21 cellular contexts compared by ENCODE assay signal in genomic region chr19:31515931-31516330, GRCh38.
DNase-seq lines count a peak whose midpoint lies in the region; ATAC-seq, FAIRE-seq and TF ChIP-seq lines count a peak whose summit lies in the region.
"Had no signal": no experiment of that assay in that cellular context is flagged by ENCODE, and none has a peak within 500 bp of the region (broad histone marks: within the 10 kb centered on the region; RNA-seq: fewer than 3 reads in every experiment).

No MANE protein-coding gene starts in this region.

- peaks cover 55% of the 10 kb centered on the region for H3K9me3 ChIP-seq in HepG2 (ENCODE audit: low read length)
- no peaks in the 10 kb centered on the region for H3K9me3 ChIP-seq in right lobe of liver
- H3K9me3 ChIP-seq in H1 (ENCODE audit: insufficient read depth in 2 of 2, low read depth in 1 of 2, low read length in 1 of 2) = no peaks in the 10 kb centered on the region

- no peak overlapping the region for H3K4ac ChIP-seq in H1 (replicated peaks; ENCODE audit: insufficient read length, low read depth, low read length)

- H3K14ac ChIP-seq in H1 (ENCODE audit: insufficient read length) = no peak overlapping the region

- H4K5ac ChIP-seq in H1 (ENCODE audit: insufficient read length, low read depth, low read length) = no peak overlapping the region

- no peak overlapping the region for H3K56ac ChIP-seq in H1 (replicated peaks; ENCODE audit: insufficient read length, low read depth, low read length)

- BruUV-seq in HepG2 (replicated peaks; lab: Mats Ljungman, UMichigan) = no TSS peak

- DNase-seq in HepG2 (ENCODE audit: low spot score) (no peak), right lobe of liver (no peak), H1 (ENCODE audit: low read depth in 1 of 2, low spot score in 2 of 2) (peak in 1 of 2 experiments; percentile 39), lower leg skin (ENCODE audit: low spot score in 2 of 2) (peak; percentile 30 to 82), activated T-cell treated with anti-CD3 and anti-CD28 coated beads for 4 hours (no peak), GM10266 (ENCODE audit: extremely low spot score) (no peak), NCI-H524 (lab: John Stamatoyannopoulos, UW) (no peak)
- DNase-seq: Calu3; CD4-positive, alpha-beta T cell; DMS79 treated with DMSO at 0.1 percent for 48 hours; HFFc6; NCI-H1105 treated with DMSO at 0.1 percent for 48 hours; NCI-H187; NCI-H2171; SJCRH30 had no signal

- POLR2A ChIA-PET in HepG2 (lab: Yijun Ruan, JAX) = no interaction called here
- POLR2A ChIA-PET in H1 (lab: Charles Lee; ENCODE audit: partially characterized antibody) = no interaction called here

- no peaks in the 10 kb centered on the region for H3K23me2 ChIP-seq in H1 (ENCODE audit: low read depth, low read length)

- TF ChIP-seq CTCF in HepG2 (CRISPR knock-in tag; IDR thresholded peaks at IDR 0.05) = no peak
- TF ChIP-seq CTCF in right lobe of liver (IDR thresholded peaks at IDR 0.05) = no peak
- no peak for TF ChIP-seq CTCF in H1 (IDR thresholded peaks at IDR 0.05; ENCODE audit: control extremely low read depth in 1 of 3, insufficient read depth in 1 of 3, low read depth in 1 of 3, low read length in 3 of 3)
- TF ChIP-seq CTCF in lower leg skin (IDR thresholded peaks at IDR 0.05) = no peak
- TF ChIP-seq CTCF in GM10266 (IDR thresholded peaks at IDR 0.05; ENCODE audit: control insufficient read depth, insufficient read depth, low read depth, missing control alignments) = no peak

- in situ Hi-C loops in HepG2 (cut with HindIII; ENCODE audit: extremely low pct_ligation_motif_present, low pct_unique_long_range_greater_than_20kb) = no loop called here

- H3K4me1 ChIP-seq in HepG2 (ENCODE audit: insufficient read depth, low read length) (no peaks in the 10 kb centered on the region), right lobe of liver (no peaks in the 10 kb centered on the region), H1 (replicated peaks in 1 of 4; ENCODE audit: control insufficient read depth in 3 of 4, insufficient read depth in 4 of 4, low read length in 3 of 4) (peaks cover 0 to 6% (median 0%) of the 10 kb centered on the region in 4 experiments; a peak in 3 of 7 replicates)

- TF ChIP-seq POLR2A in HepG2 (IDR thresholded peaks at IDR 0.05; ENCODE audit: insufficient read depth in 1 of 2, low read depth in 2 of 2, low read length in 2 of 2) (no peak), right lobe of liver (IDR thresholded peaks at IDR 0.05) (no peak), H1 (IDR thresholded peaks at IDR 0.05; ENCODE audit: control extremely low read depth in 1 of 2, low read depth in 2 of 2, low read length in 2 of 2) (no peak), lower leg skin (IDR thresholded peaks at IDR 0.05) (no peak)

- ATAC-seq in HepG2 = no peak
- ATAC-seq in right lobe of liver = no peak
- ATAC-seq in HG03025 (IDR thresholded peaks at IDR 0.05; ENCODE audit: low FRiP score, unreplicated experiment) = no peak

- TF ChIP-seq RAD21 in HepG2 (CRISPR knock-in tag; IDR thresholded peaks at IDR 0.05) (no peak), H1 (IDR thresholded peaks at IDR 0.05 in 1 of 2, conservative IDR thresholded peaks at IDR 0.05 in 1 of 2; ENCODE audit: low read depth in 2 of 2, low read length in 2 of 2) (no peak)

- no peaks in the 10 kb centered on the region; a peak in 1 of 5 replicates for H3K27me3 ChIP-seq in HepG2 (ENCODE audit: control insufficient read depth in 1 of 2, insufficient read depth in 2 of 2, low read length in 2 of 2)
- H3K27me3 ChIP-seq in right lobe of liver = no peaks in the 10 kb centered on the region
- no peaks in the 10 kb centered on the region for H3K27me3 ChIP-seq in H1 (replicated peaks in 1 of 4; ENCODE audit: control insufficient read depth in 3 of 4, extremely low read depth in 1 of 4, insufficient read depth in 3 of 4, low read length in 3 of 4)
- H3K27me3 ChIP-seq: SJCRH30 had no signal

- no peak overlapping the region for H2BK15ac ChIP-seq in H1 (ENCODE audit: low read length)

- no peaks in the 10 kb centered on the region for H3K36me3 ChIP-seq in HepG2 (replicated peaks in 1 of 2; ENCODE audit: control insufficient read depth in 1 of 2, insufficient read depth in 2 of 2, low read length in 2 of 2)
- H3K36me3 ChIP-seq in right lobe of liver = no peaks in the 10 kb centered on the region
- no peaks in the 10 kb centered on the region for H3K36me3 ChIP-seq in H1 (ENCODE audit: control insufficient read depth in 2 of 4, insufficient read depth in 4 of 4, low read length in 3 of 4)
- H3K36me3 ChIP-seq: SJCRH30 had no signal

- H2AK5ac ChIP-seq in H1 (ENCODE audit: low read depth, low read length) = no peak overlapping the region

- CTCF ChIA-PET in HepG2 (lab: Yijun Ruan, JAX; ENCODE audit: low intra/inter-chr PET ratio, low total read pairs) (no interaction called here), H1 (lab: Charles Lee; ENCODE audit: partially characterized antibody) (interaction anchor here (1.2 kb wide), 1 partner anchor 100 kb away, joined by 4 read pairs; no protein-coding TSS in a partner anchor)

- no peak overlapping the region for H3K4me3 ChIP-seq in HepG2 (replicated peaks in 1 of 3; ENCODE audit: insufficient read depth in 1 of 3, low read depth in 2 of 3, low read length in 3 of 3)
- no peak overlapping the region for H3K4me3 ChIP-seq in right lobe of liver
- H3K4me3 ChIP-seq in H1 (ENCODE audit: extremely low read depth in 1 of 4, insufficient read depth in 2 of 4, low read depth in 3 of 4, low read length in 4 of 4) = no peak overlapping the region
- H3K4me3 ChIP-seq in lower leg skin (ENCODE audit: low read depth, poor library complexity, severe bottlenecking) = no peak overlapping the region
- H3K4me3 ChIP-seq: SJCRH30 had no signal

- no peak overlapping the region for H2BK120ac ChIP-seq in H1 (replicated peaks; ENCODE audit: low read depth, low read length)

- H3K23ac ChIP-seq in H1 (ENCODE audit: insufficient read length) = no peak overlapping the region

- H3K79me2 ChIP-seq in HepG2 (ENCODE audit: insufficient read depth, low read length) (no peaks in the 10 kb centered on the region), H1 (ENCODE audit: control insufficient read depth in 1 of 2, insufficient read depth in 2 of 2, low read length in 2 of 2) (no peaks in the 10 kb centered on the region)

- no peaks in the 10 kb centered on the region for H3K79me1 ChIP-seq in H1 (ENCODE audit: low read depth, low read length)

- no peak overlapping the region for H2BK12ac ChIP-seq in H1 (ENCODE audit: low read depth, low read length)

- H3K4me2 ChIP-seq in HepG2 (ENCODE audit: low read depth, low read length) = no peak overlapping the region
- no peak overlapping the region for H3K4me2 ChIP-seq in H1 (ENCODE audit: insufficient read depth in 1 of 2, low read depth in 2 of 2, low read length in 2 of 2)
- H3K4me2 ChIP-seq: KMS-11 had no signal

- no peak for FAIRE-seq in HepG2 (lab: Jason Lieb, UNC)
- FAIRE-seq in H1 (lab: Jason Lieb, UNC) = no peak
- FAIRE-seq: A204.1, G401.6, RCC 7860 had no signal

- H3K9ac ChIP-seq in HepG2 (ENCODE audit: insufficient read depth, low read depth, low read length) = no peak overlapping the region
- no peak overlapping the region for H3K9ac ChIP-seq in H1 (replicated peaks in 1 of 4; ENCODE audit: extremely low read depth in 1 of 4, low read depth in 3 of 4, low read length in 3 of 4)
- H3K9ac ChIP-seq: KMS-11 had no signal

- TF ChIP-seq EP300 in HepG2 (IDR thresholded peaks at IDR 0.05; ENCODE audit: low read depth in 2 of 2, low read length in 2 of 2) = no peak
- no peak for TF ChIP-seq EP300 in HepG2 (CRISPR knock-in tag; IDR thresholded peaks at IDR 0.05; ENCODE audit: borderline replicate concordance)
- no peak for TF ChIP-seq EP300 in H1 (IDR thresholded peaks at IDR 0.05; ENCODE audit: borderline replicate concordance in 1 of 2, low read depth in 2 of 2, low read length in 2 of 2)

- no peak overlapping the region for H4K8ac ChIP-seq in H1 (ENCODE audit: extremely low read depth, insufficient read depth, low read length)

- no peak overlapping the region for H2BK5ac ChIP-seq in H1 (ENCODE audit: low read depth, low read length)

- no peak overlapping the region for H2BK20ac ChIP-seq in H1 (ENCODE audit: low read length)

- WGBS in HepG2 (ENCODE audit: low lambda C conversion rate) = 41% methylated on average over 18 of the region's 18 CpGs
- WGBS in right lobe of liver (ENCODE audit: insufficient coverage, low coverage, low lambda C conversion rate, missing lambda C conversion rate) = 65% methylated on average over 17 of the region's 18 CpGs
- 89% methylated on average over 18 of the region's 18 CpGs; no CpG with 5 or more reads in 1 of the 2 experiments for WGBS in H1 (ENCODE audit: extremely low coverage in 1 of 2, insufficient coverage in 1 of 2, insufficient read length in 1 of 2, insufficient replicate concordance in 2 of 2, low coverage in 1 of 2, low lambda C conversion rate in 2 of 2, missing lambda C conversion rate in 1 of 2), 2 experiments
- WGBS in lower leg skin, 2 donors = 66 to 72% methylated on average over 18 of the region's 18 CpGs

- no peak overlapping the region for H3K27ac ChIP-seq in HepG2 (ENCODE audit: extremely low read length, insufficient read depth, low read length)
- no peak overlapping the region for H3K27ac ChIP-seq in right lobe of liver
- no peak overlapping the region for H3K27ac ChIP-seq in H1 (ENCODE audit: low read depth, low read length)
- H3K27ac ChIP-seq: HL-60, KMS-11, SJCRH30 had no signal

- intact Hi-C loops in HepG2 (cut with micrococcal nuclease; ENCODE audit: unreplicated experiment) (no loop called here), right lobe of liver (cut with DNase I) (no loop called here), lower leg skin (cut with DNase I; ENCODE audit: low total_unique reads) (no loop called here)

- H4K20me1 ChIP-seq in HepG2 (ENCODE audit: insufficient read depth, low read length) = no peaks in the 10 kb centered on the region
- no peaks in the 10 kb centered on the region for H4K20me1 ChIP-seq in H1 (replicated peaks in 1 of 2; ENCODE audit: control insufficient read depth in 1 of 2, insufficient read depth in 2 of 2, low read length in 2 of 2)

- no peak overlapping the region for H3K18ac ChIP-seq in H1 (ENCODE audit: extremely low read depth, low read length)

- H2AFZ ChIP-seq in HepG2 (ENCODE audit: low read length) (no peak overlapping the region), H1 (ENCODE audit: low read length) (no peak overlapping the region)

- no peak overlapping the region for H4K91ac ChIP-seq in H1 (replicated peaks; ENCODE audit: insufficient read length, low read length)

TF ChIP-seq in HepG2, 621 proteins besides CTCF, POLR2A, EP300 and RAD21:
- TF ChIP-seq CEBPB (IDR thresholded peaks at IDR 0.05; ENCODE audit: borderline replicate concordance, low read depth, low read length) (peak; percentile 85), SETDB1 (CRISPR knock-in tag; IDR thresholded peaks at IDR 0.05; ENCODE audit: borderline replicate concordance) (no peak)
TF ChIP-seq in HepG2: peak in this region for 1.

TF ChIP-seq in H1, 55 proteins besides CTCF, POLR2A, EP300 and RAD21:
- TF ChIP-seq EGR1 (IDR thresholded peaks at IDR 0.05; ENCODE audit: borderline replicate concordance, low read depth, low read length) = no peak
- peak; percentile 90 for TF ChIP-seq CEBPB (IDR thresholded peaks at IDR 0.05; ENCODE audit: low read depth, low read length)

Comparison
In these comparisons a context has a peak if more than half of its experiments do, and no peak if none do; other contexts are left out.
1. DNase-seq: peak in lower leg skin (2 of 2); none in HepG2 (single experiment), right lobe of liver (0 of 3), activated T-cell treated with anti-CD3 and anti-CD28 coated beads for 4 hours (single experiment), GM10266 (single experiment) and NCI-H524 (0 of 2).
2. Of the 41 proteins assayed by ChIP-seq in both HepG2 and H1: peak only in HepG2: none; only in H1: none; in both: CEBPB; in neither: 40.